In genomic region chr20:41694796-41695195, GRCh38 we compare ENCODE assay signal across 11 cellular contexts.
DNase-seq lines count a peak whose midpoint lies in the region; ATAC-seq and TF ChIP-seq lines count a peak whose summit lies in the region.
"Had no signal": no experiment of that assay in that cellular context is flagged by ENCODE, and none has a peak within 500 bp of the region (broad histone marks: within the 10 kb centered on the region; RNA-seq: fewer than 3 reads in every experiment).

No MANE protein-coding gene starts in this region.

- peak overlapping the region; percentile 87 for H3K4me3 Mint-ChIP-seq in activated CD8-positive, alpha-beta memory T cell treated with anti-CD3 and anti-CD28 coated beads, Interleukin-2, amount 10 ng/mL, durations not matched to agents 7 days and 5 days
- H3K4me3 Mint-ChIP-seq in activated CD8-positive, alpha-beta T cell treated with anti-CD3 and anti-CD28 coated beads, Interleukin-2, amount 10 ng/mL, durations not matched to agents 7 days and 5 days, result peak overlapping the region; percentile 65

- no peaks in the 10 kb centered on the region for H3K36me3 Mint-ChIP-seq in activated CD8-positive, alpha-beta memory T cell treated with anti-CD3 and anti-CD28 coated beads, Interleukin-2, amount 10 ng/mL, durations not matched to agents 7 days and 5 days
- peaks cover 2% of the 10 kb centered on the region for H3K36me3 Mint-ChIP-seq in activated CD8-positive, alpha-beta T cell treated with anti-CD3 and anti-CD28 coated beads, Interleukin-2, amount 10 ng/mL, durations not matched to agents 7 days and 5 days (ENCODE audit: low read depth)

- H3K36me3 ChIP-seq in KMS-11 (ENCODE audit: insufficient read depth) (no peaks in the 10 kb centered on the region), psoas muscle (ENCODE audit: insufficient read depth in 1 of 2, low read depth in 1 of 2) (no peaks in the 10 kb centered on the region)
- H3K36me3 ChIP-seq: brain microvascular endothelial cell, SJSA1 had no signal

- CTCF ChIA-PET in activated CD8-positive, alpha-beta memory T cell treated with anti-CD3 and anti-CD28 coated beads, Interleukin-2, amount 10 ng/mL, durations not matched to agents 7 days and 5 days (lab: Charles Lee), result no interaction called here
- CTCF ChIA-PET in activated CD8-positive, alpha-beta T cell treated with anti-CD3 and anti-CD28 coated beads, Interleukin-2, amount 10 ng/mL, durations not matched to agents 7 days and 5 days (lab: Charles Lee), result interaction anchor here (2.1 kb wide), 1 partner anchor 9 kb away, joined by 6 read pairs; no protein-coding TSS in a partner anchor

- no peaks in the 10 kb centered on the region for H3K9me3 ChIP-seq in psoas muscle
- H3K9me3 ChIP-seq: SJSA1 had no signal

- no peak for ATAC-seq in activated CD8-positive, alpha-beta memory T cell treated with anti-CD3 and anti-CD28 coated beads, Interleukin-2, amount 10 ng/mL, durations not matched to agents 7 days and 5 days
- ATAC-seq in activated CD8-positive, alpha-beta T cell treated with anti-CD3 and anti-CD28 coated beads, Interleukin-2, amount 10 ng/mL, durations not matched to agents 7 days and 5 days, result no peak
- ATAC-seq in psoas muscle, result no peak

- H3K4me3 ChIP-seq in KMS-11 (IDR thresholded peaks at IDR 0.05; ENCODE audit: insufficient read depth, low read depth, low read length) (no peak overlapping the region), psoas muscle (peak overlapping the region; percentile 75)
- H3K4me3 ChIP-seq: SJSA1 had no signal

- no peaks in the 10 kb centered on the region for H3K79me2 ChIP-seq in KMS-11 (ENCODE audit: insufficient read depth, low read depth)

- H3K27ac ChIP-seq in KMS-11 (peak overlapping the region; percentile 81), psoas muscle (peak overlapping the region; percentile 86)
- H3K27ac ChIP-seq: brain microvascular endothelial cell, SJSA1 had no signal

- POLR2A ChIA-PET in activated CD8-positive, alpha-beta T cell treated with anti-CD3 and anti-CD28 coated beads, Interleukin-2, amount 10 ng/mL, durations not matched to agents 7 days and 5 days (lab: Charles Lee), result no interaction called here

- no peaks in the 10 kb centered on the region for H3K9me3 Mint-ChIP-seq in activated CD8-positive, alpha-beta memory T cell treated with anti-CD3 and anti-CD28 coated beads, Interleukin-2, amount 10 ng/mL, durations not matched to agents 7 days and 5 days (ENCODE audit: low read depth)
- H3K9me3 Mint-ChIP-seq in activated CD8-positive, alpha-beta T cell treated with anti-CD3 and anti-CD28 coated beads, Interleukin-2, amount 10 ng/mL, durations not matched to agents 7 days and 5 days (ENCODE audit: insufficient read depth), result no peaks in the 10 kb centered on the region

- H3K4me1 ChIP-seq in KMS-11 (ENCODE audit: low read depth, poor library complexity, severe bottlenecking) (peaks cover 34% of the 10 kb centered on the region), psoas muscle (peaks cover 4% of the 10 kb centered on the region)

- H3K27ac Mint-ChIP-seq in activated CD8-positive, alpha-beta memory T cell treated with anti-CD3 and anti-CD28 coated beads, Interleukin-2, amount 10 ng/mL, durations not matched to agents 7 days and 5 days, result peak overlapping the region; percentile 5
- H3K27ac Mint-ChIP-seq in activated CD8-positive, alpha-beta T cell treated with anti-CD3 and anti-CD28 coated beads, Interleukin-2, amount 10 ng/mL, durations not matched to agents 7 days and 5 days, result peak overlapping the region; percentile 46

- intact Hi-C loops in psoas muscle (cut with DNase I), result loop anchor here in 1 of 2 donors (5.0 to 10.0 kb wide), 2 partner anchors 77 to 220 kb away; partner anchors contain the start of gene CHD6

- no peaks in the 10 kb centered on the region for H4K20me1 ChIP-seq in KMS-11 (ENCODE audit: insufficient read depth)

- H3K9ac ChIP-seq in KMS-11, result peak overlapping the region; percentile 67

- TF ChIP-seq CTCF in KMS-11 (conservative IDR thresholded peaks at IDR 0.05; ENCODE audit: low read depth, low read length) (no peak), psoas muscle (IDR thresholded peaks at IDR 0.05) (no peak)

- H2AFZ ChIP-seq in KMS-11 (ENCODE audit: low read depth), result peak overlapping the region; percentile 95

- peak overlapping the region; percentile 65 for H3K4me2 ChIP-seq in KMS-11

- peaks cover 29% of the 10 kb centered on the region for H3K4me1 Mint-ChIP-seq in activated CD8-positive, alpha-beta memory T cell treated with anti-CD3 and anti-CD28 coated beads, Interleukin-2, amount 10 ng/mL, durations not matched to agents 7 days and 5 days
- H3K4me1 Mint-ChIP-seq in activated CD8-positive, alpha-beta T cell treated with anti-CD3 and anti-CD28 coated beads, Interleukin-2, amount 10 ng/mL, durations not matched to agents 7 days and 5 days (ENCODE audit: low read depth), result peaks cover 18% of the 10 kb centered on the region

- no peak for DNase-seq in activated CD8-positive, alpha-beta memory T cell treated with anti-CD3 and anti-CD28 coated beads, Interleukin-2, amount 10 ng/mL, durations not matched to agents 7 days and 5 days
- no peak for DNase-seq in activated CD8-positive, alpha-beta memory T cell treated with anti-CD3 and anti-CD28 coated beads, Interleukin-2, amount 50 U/mL, for 4 hours
- DNase-seq in activated CD8-positive, alpha-beta T cell treated with anti-CD3 and anti-CD28 coated beads, Interleukin-2, amount 10 ng/mL, durations not matched to agents 7 days and 5 days, result no peak
- DNase-seq in psoas muscle (no peak), NCI-H2107 treated with DMSO at 0.1 percent for 48 hours (lab: John Stamatoyannopoulos, UW; ENCODE audit: unreplicated experiment) (no peak), GOT3 (lab: John Stamatoyannopoulos, UW) (no peak), germinal center (ENCODE audit: low spot score) (no peak)
- DNase-seq: brain microvascular endothelial cell, IMR-90 had no signal

- no peaks in the 10 kb centered on the region for H3K27me3 Mint-ChIP-seq in activated CD8-positive, alpha-beta memory T cell treated with anti-CD3 and anti-CD28 coated beads, Interleukin-2, amount 10 ng/mL, durations not matched to agents 7 days and 5 days
- peaks cover 2% of the 10 kb centered on the region for H3K27me3 Mint-ChIP-seq in activated CD8-positive, alpha-beta T cell treated with anti-CD3 and anti-CD28 coated beads, Interleukin-2, amount 10 ng/mL, durations not matched to agents 7 days and 5 days (ENCODE audit: low read depth)

- WGBS in psoas muscle, 3 donors, result 74 to 88% (median 81%) methylated on average over 2 of the region's 2 CpGs

- H3K27me3 ChIP-seq in KMS-11 (ENCODE audit: insufficient read depth, low read depth) (no peaks in the 10 kb centered on the region), psoas muscle (ENCODE audit: insufficient read depth in 3 of 3, low read length in 2 of 3) (no peaks in the 10 kb centered on the region)
- H3K27me3 ChIP-seq: brain microvascular endothelial cell, SJSA1 had no signal
